ENCODE assay signal across 2 cellular contexts in genomic region chr3:13637953-13638352, GRCh38.
TF ChIP-seq lines count a peak whose summit lies in the region.

No MANE protein-coding gene starts in this region.

TF ChIP-seq in HepG2, 621 proteins besides CTCF, POLR2A, EP300 and RAD21:
- TF ChIP-seq MAFK (conservative IDR thresholded peaks at IDR 0.05 in 1 of 2, IDR thresholded peaks at IDR 0.05 in 1 of 2; ENCODE audit: low read length in 2 of 2) (peak; percentile 3 to 52; a peak in 2 of 4 replicates), REL (CRISPR knock-in tag; conservative IDR thresholded peaks at IDR 0.05) (no peak)

TF ChIP-seq in K562, 482 proteins besides CTCF, POLR2A, EP300 and RAD21:
- TF ChIP-seq TCF7 (IDR thresholded peaks at IDR 0.05; ENCODE audit: borderline replicate concordance) (no peak), ZBTB2 (IDR thresholded peaks at IDR 0.05) (no peak), ZNF224 (CRISPR knock-in tag; IDR thresholded peaks at IDR 0.05) (no peak), BRD9 (IDR thresholded peaks at IDR 0.05; ENCODE audit: low read depth, partially characterized antibody) (no peak), NR4A1 (CRISPR knock-in tag; IDR thresholded peaks at IDR 0.05) (no peak), NR4A1 (tag; IDR thresholded peaks at IDR 0.05) (no peak), ZNF316 (IDR thresholded peaks at IDR 0.05) (peak; percentile 49; the same call in 1 of the 2 replicates)
